13 cellular contexts compared by ENCODE assay signal in genomic region chr11:57310091-57310490, GRCh38. TPM values are rescaled to one million over a fixed set of nuclear protein-coding genes. Genes with fewer than 3 reads are reported as not detected.
DNase-seq lines count a peak whose midpoint lies in the region; ATAC-seq and TF ChIP-seq lines count a peak whose summit lies in the region.
"Had no signal": no experiment of that assay in that cellular context is flagged by ENCODE, and none has a peak within 500 bp of the region (broad histone marks: within the 10 kb centered on the region; RNA-seq: fewer than 3 reads in every experiment).

No MANE protein-coding gene starts in this region.

- H4K20me1 ChIP-seq in mammary epithelial cell (ENCODE audit: insufficient read depth, low read length) = no peaks in the 10 kb centered on the region

- CTCF ChIA-PET in mammary epithelial cell (lab: Charles Lee; ENCODE audit: low non-redundant PET) = no interaction called here
- CTCF ChIA-PET in activated CD8-positive, alpha-beta T cell treated with anti-CD3 and anti-CD28 coated beads, Interleukin-2, amount 10 ng/mL, durations not matched to agents 7 days and 5 days (lab: Charles Lee) = no interaction called here

- intact Hi-C loops in mammary epithelial cell (cut with micrococcal nuclease) = loop anchor here (2.0 kb wide), 1 partner anchor 17 kb away; no protein-coding TSS in a partner anchor

- TF ChIP-seq CTCF in HFF-Myc (IDR thresholded peaks at IDR 0.05; ENCODE audit: low read depth, low read length, missing control alignments) (no peak), mammary epithelial cell (conservative IDR thresholded peaks at IDR 0.05 in 1 of 2, IDR thresholded peaks at IDR 0.05 in 1 of 2; ENCODE audit: extremely low read depth in 1 of 2, insufficient read depth in 1 of 2, low read depth in 1 of 2, low read length in 2 of 2) (no peak)

- BruUV-seq in mammary epithelial cell (replicated peaks; lab: Mats Ljungman, UMichigan) = no TSS peak

- no peak for ATAC-seq in left lobe of liver
- no peak for ATAC-seq in stimulated activated effector memory CD8-positive, alpha-beta T cell treated with anti-CD3 and anti-CD28 coated beads, Interleukin-12 subunit alpha, Interleukin-12 subunit beta, amount 100 ng/mL, for 72 hours
- ATAC-seq in activated CD8-positive, alpha-beta T cell treated with anti-CD3 and anti-CD28 coated beads, Interleukin-2, amount 10 ng/mL, durations not matched to agents 7 days and 5 days = no peak

- dilution Hi-C loops in mammary epithelial cell (cut with HindIII; ENCODE audit: low sequenced_read_pairs) = no loop called here

- no peaks in the 10 kb centered on the region for H3K27me3 ChIP-seq in mammary epithelial cell (ENCODE audit: insufficient read depth, low read length)

- no peak overlapping the region for H3K27ac Mint-ChIP-seq in stimulated activated effector memory CD8-positive, alpha-beta T cell treated with anti-CD3 and anti-CD28 coated beads, Interleukin-12 subunit alpha, Interleukin-12 subunit beta, amount 100 ng/mL, for 72 hours
- H3K27ac Mint-ChIP-seq in T-helper 2 cell treated with Interferon-gamma antibody and Interleukin-4, amounts not matched to agents 5 μg/mL and 100 μg/mL, for 36 hours = no peak overlapping the region
- no peak overlapping the region for H3K27ac Mint-ChIP-seq in activated CD8-positive, alpha-beta T cell treated with anti-CD3 and anti-CD28 coated beads, Interleukin-2, amount 10 ng/mL, durations not matched to agents 7 days and 5 days

- H3K36me3 ChIP-seq in mammary epithelial cell (ENCODE audit: insufficient read depth, low read length) = peaks cover 31% of the 10 kb centered on the region

- H3K4me3 ChIP-seq in HFF-Myc (replicated peaks; ENCODE audit: low read depth, low read length) (peak overlapping the region; percentile 40), mammary epithelial cell (replicated peaks in 1 of 3; ENCODE audit: insufficient read depth in 1 of 3, low read depth in 2 of 3, low read length in 3 of 3) (peak overlapping the region in 1 of 3 experiments; percentile 27)

- no peak overlapping the region for H2AFZ ChIP-seq in mammary epithelial cell (ENCODE audit: low read depth, low read length)

- H3K4me1 ChIP-seq in mammary epithelial cell (ENCODE audit: insufficient read depth, low read length) = peaks cover 72% of the 10 kb centered on the region

- no peak overlapping the region for H3K9ac ChIP-seq in mammary epithelial cell (ENCODE audit: insufficient read depth, low read length)

- H3K9me3 ChIP-seq in mammary epithelial cell (replicated peaks; ENCODE audit: insufficient read depth, low read length) = no peaks in the 10 kb centered on the region

- no peaks in the 10 kb centered on the region for H3K9me3 Mint-ChIP-seq in stimulated activated effector memory CD8-positive, alpha-beta T cell treated with anti-CD3 and anti-CD28 coated beads, Interleukin-12 subunit alpha, Interleukin-12 subunit beta, amount 100 ng/mL, for 72 hours
- no peaks in the 10 kb centered on the region for H3K9me3 Mint-ChIP-seq in T-helper 2 cell treated with Interferon-gamma antibody and Interleukin-4, amounts not matched to agents 5 μg/mL and 100 μg/mL, for 36 hours
- H3K9me3 Mint-ChIP-seq in activated CD8-positive, alpha-beta T cell treated with anti-CD3 and anti-CD28 coated beads, Interleukin-2, amount 10 ng/mL, durations not matched to agents 7 days and 5 days (ENCODE audit: insufficient read depth) = no peaks in the 10 kb centered on the region
- H3K9me3 Mint-ChIP-seq: CD8-positive, alpha-beta memory T cell had no signal

- POLR2A ChIA-PET in activated CD8-positive, alpha-beta T cell treated with anti-CD3 and anti-CD28 coated beads, Interleukin-2, amount 10 ng/mL, durations not matched to agents 7 days and 5 days (lab: Charles Lee) = no interaction called here

- H3K27me3 Mint-ChIP-seq in T-helper 2 cell treated with Interferon-gamma antibody and Interleukin-4, amounts not matched to agents 5 μg/mL and 100 μg/mL, for 36 hours (ENCODE audit: low read depth) = no peaks in the 10 kb centered on the region
- H3K27me3 Mint-ChIP-seq in activated CD8-positive, alpha-beta T cell treated with anti-CD3 and anti-CD28 coated beads, Interleukin-2, amount 10 ng/mL, durations not matched to agents 7 days and 5 days (ENCODE audit: low read depth) = no peaks in the 10 kb centered on the region
- H3K27me3 Mint-ChIP-seq: CD8-positive, alpha-beta memory T cell had no signal

- peaks cover 8% of the 10 kb centered on the region for H3K36me3 Mint-ChIP-seq in stimulated activated effector memory CD8-positive, alpha-beta T cell treated with anti-CD3 and anti-CD28 coated beads, Interleukin-12 subunit alpha, Interleukin-12 subunit beta, amount 100 ng/mL, for 72 hours
- no peaks in the 10 kb centered on the region for H3K36me3 Mint-ChIP-seq in T-helper 2 cell treated with Interferon-gamma antibody and Interleukin-4, amounts not matched to agents 5 μg/mL and 100 μg/mL, for 36 hours (ENCODE audit: low read depth)
- peaks cover 3% of the 10 kb centered on the region for H3K36me3 Mint-ChIP-seq in activated CD8-positive, alpha-beta T cell treated with anti-CD3 and anti-CD28 coated beads, Interleukin-2, amount 10 ng/mL, durations not matched to agents 7 days and 5 days (ENCODE audit: low read depth)

- H3K4me2 ChIP-seq in mammary epithelial cell (ENCODE audit: insufficient read depth, low read depth, low read length) = peak overlapping the region; percentile 77

- H3K4me3 Mint-ChIP-seq in stimulated activated effector memory CD8-positive, alpha-beta T cell treated with anti-CD3 and anti-CD28 coated beads, Interleukin-12 subunit alpha, Interleukin-12 subunit beta, amount 100 ng/mL, for 72 hours = peak overlapping the region; percentile 60
- H3K4me3 Mint-ChIP-seq in T-helper 2 cell treated with Interferon-gamma antibody and Interleukin-4, amounts not matched to agents 5 μg/mL and 100 μg/mL, for 36 hours = no peak overlapping the region
- H3K4me3 Mint-ChIP-seq in activated CD8-positive, alpha-beta T cell treated with anti-CD3 and anti-CD28 coated beads, Interleukin-2, amount 10 ng/mL, durations not matched to agents 7 days and 5 days = no peak overlapping the region

- H3K4me1 Mint-ChIP-seq in stimulated activated effector memory CD8-positive, alpha-beta T cell treated with anti-CD3 and anti-CD28 coated beads, Interleukin-12 subunit alpha, Interleukin-12 subunit beta, amount 100 ng/mL, for 72 hours = peaks cover 26% of the 10 kb centered on the region
- peaks cover 12% of the 10 kb centered on the region for H3K4me1 Mint-ChIP-seq in T-helper 2 cell treated with Interferon-gamma antibody and Interleukin-4, amounts not matched to agents 5 μg/mL and 100 μg/mL, for 36 hours (ENCODE audit: low read depth)
- H3K4me1 Mint-ChIP-seq in activated CD8-positive, alpha-beta T cell treated with anti-CD3 and anti-CD28 coated beads, Interleukin-2, amount 10 ng/mL, durations not matched to agents 7 days and 5 days (ENCODE audit: low read depth) = peaks cover 23% of the 10 kb centered on the region

- H3K79me2 ChIP-seq in mammary epithelial cell (ENCODE audit: insufficient read depth, low read length) = peaks cover 86% of the 10 kb centered on the region

- in situ Hi-C loops in mammary epithelial cell (cut with MboI; ENCODE audit: low sequenced_read_pairs in 2 of 2) = no loop called here

- 48% methylated on average over 3 of the region's 6 CpGs for WGBS in mammary epithelial cell (ENCODE audit: low coverage, missing lambda C conversion rate)

- DNase-seq in HFF-Myc (ENCODE audit: extremely low read depth, low read depth) (no peak), mammary epithelial cell (no peak), left lobe of liver (ENCODE audit: low spot score) (peak; percentile 52), UCSD-AML1 (lab: John Stamatoyannopoulos, UW; ENCODE audit: unreplicated experiment) (no peak), HuH-7.5 (ENCODE audit: low spot score) (no peak)
- no peak for DNase-seq in stimulated activated effector memory CD8-positive, alpha-beta T cell treated with anti-CD3 and anti-CD28 coated beads, Interleukin-12 subunit alpha, Interleukin-12 subunit beta, amount 100 ng/mL, for 72 hours (ENCODE audit: low spot score in 2 of 2)
- DNase-seq in T-helper 2 cell treated with Interferon-gamma antibody and Interleukin-4, amounts not matched to agents 5 μg/mL and 100 μg/mL, for 36 hours (ENCODE audit: low spot score) = no peak
- no peak for DNase-seq in activated CD8-positive, alpha-beta T cell treated with anti-CD3 and anti-CD28 coated beads, Interleukin-2, amount 10 ng/mL, durations not matched to agents 7 days and 5 days
- DNase-seq: activated CD4-positive, alpha-beta T cell treated with anti-CD3 and anti-CD28 coated beads for 4 hours; CD8-positive, alpha-beta memory T cell; NCI-H1417 treated with DMSO at 0.1 percent for 48 hours had no signal

- peak overlapping the region; percentile 80 for H3K27ac ChIP-seq in mammary epithelial cell (ENCODE audit: insufficient read depth, low read depth, low read length)

RNA-seq across cellular contexts. Expression of gene TNKS1BP1, which starts 14.7 kb away (rescaled TPM):
- total RNA-seq in mammary epithelial cell (100 to 1,000 TPM; 195 to 208 TPM), left lobe of liver (102 TPM)
- 84.3 TPM for polyA plus RNA-seq in mammary epithelial cell
- polyA minus RNA-seq in mammary epithelial cell = 309 TPM
- 10 to 100 TPM; 10.5 to 10.9 TPM for total RNA-seq in activated CD8-positive, alpha-beta T cell treated with anti-CD3 and anti-CD28 coated beads, Interleukin-2, amount 10 ng/mL, durations not matched to agents 7 days and 5 days

RNA-seq across cellular contexts. Expression of gene SSRP1, which starts 25.6 kb away (rescaled TPM):
- total RNA-seq in mammary epithelial cell (100 to 1,000 TPM in 1 of 2 donors, 10 to 100 TPM in 1; 53.0 to 127 TPM), left lobe of liver (24.3 TPM)
- 160 TPM for polyA plus RNA-seq in mammary epithelial cell
- polyA minus RNA-seq in mammary epithelial cell = 291 TPM
- 100 to 1,000 TPM; 185 to 191 TPM for total RNA-seq in activated CD8-positive, alpha-beta T cell treated with anti-CD3 and anti-CD28 coated beads, Interleukin-2, amount 10 ng/mL, durations not matched to agents 7 days and 5 days

RNA-seq across cellular contexts. Expression of gene P2RX3, which starts 28.1 kb away (rescaled TPM):
- total RNA-seq in mammary epithelial cell (not detected), left lobe of liver (0.50 TPM)
- not detected for polyA plus RNA-seq in mammary epithelial cell
- polyA minus RNA-seq in mammary epithelial cell = not detected
- total RNA-seq in activated CD8-positive, alpha-beta T cell treated with anti-CD3 and anti-CD28 coated beads, Interleukin-2, amount 10 ng/mL, durations not matched to agents 7 days and 5 days = not detected
- total RNA-seq: CD8-positive, alpha-beta memory T cell; mononuclear cell; sciatic nerve had no signal
- polyA plus RNA-seq: CD8-positive, alpha-beta memory T cell had no signal
